31 cellular contexts compared by ENCODE assay signal in genomic region chr14:24176599-24176998, GRCh38. TPM values are rescaled to one million over a fixed set of nuclear protein-coding genes. Genes with fewer than 3 reads are reported as not detected.
"Had no signal": no experiment of that assay in that cellular context is flagged by ENCODE, and none has a peak within 500 bp of the region (broad histone marks: within the 10 kb centered on the region; RNA-seq: fewer than 3 reads in every experiment).

No MANE protein-coding gene starts in this region.

- H3K27ac Mint-ChIP-seq: activated CD4-positive, alpha-beta memory T cell treated with anti-CD3 and anti-CD28 coated beads, Interleukin-2, amount 10 ng/mL, durations not matched to agents 7 days and 5 days; activated CD4-positive, alpha-beta T cell treated with anti-CD3 and anti-CD28 coated beads, Interleukin-2, amount 10 ng/mL, durations not matched to agents 7 days and 5 days; activated naive CD4-positive, alpha-beta T cell treated with anti-CD3 and anti-CD28 coated beads, Interleukin-2, amount 10 ng/mL, durations not matched to agents 7 days and 5 days; natural killer cell; stimulated activated effector memory CD8-positive, alpha-beta T cell treated with anti-CD3 and anti-CD28 coated beads, Interleukin-12 subunit alpha, Interleukin-12 subunit beta, amount 100 ng/mL, for 72 hours had no signal

- DNase-seq: activated CD4-positive, alpha-beta memory T cell treated with anti-CD3 and anti-CD28 coated beads, Interleukin-2, amount 10 ng/mL, durations not matched to agents 7 days and 5 days; activated CD4-positive, alpha-beta T cell treated with anti-CD3 and anti-CD28 coated beads, Interleukin-2, amount 10 ng/mL, durations not matched to agents 7 days and 5 days; activated CD8-positive, alpha-beta memory T cell treated with anti-CD3 and anti-CD28 coated beads, Interleukin-2, amount 50 U/mL, for 48 hours; activated gamma-delta T cell; activated naive CD4-positive, alpha-beta T cell treated with anti-CD3 and anti-CD28 coated beads, Interleukin-2, amount 10 ng/mL, durations not matched to agents 7 days and 5 days; anterior cingulate cortex; dermis blood vessel endothelial cell; effector CD4-positive, alpha-beta T cell; foreskin keratinocyte; heart right ventricle; kidney glomerular epithelial cell; lower lobe of right lung; mesenchymal stem cell; natural killer cell; pancreas; retina; sigmoid colon; small intestine; stimulated activated CD4-positive, alpha-beta T cell treated with anti-CD3 and anti-CD28 coated beads, Interleukin-4, amount 100 ng/mL, for 24 hours; T1000; trophoblast cell; WERI-Rb-1 had no signal

- H3K4me3 Mint-ChIP-seq: activated CD4-positive, alpha-beta memory T cell treated with anti-CD3 and anti-CD28 coated beads, Interleukin-2, amount 10 ng/mL, durations not matched to agents 7 days and 5 days; activated CD4-positive, alpha-beta T cell treated with anti-CD3 and anti-CD28 coated beads, Interleukin-2, amount 10 ng/mL, durations not matched to agents 7 days and 5 days; activated naive CD4-positive, alpha-beta T cell treated with anti-CD3 and anti-CD28 coated beads, Interleukin-2, amount 10 ng/mL, durations not matched to agents 7 days and 5 days; natural killer cell; stimulated activated effector memory CD8-positive, alpha-beta T cell treated with anti-CD3 and anti-CD28 coated beads, Interleukin-12 subunit alpha, Interleukin-12 subunit beta, amount 100 ng/mL, for 72 hours; stimulated activated naive CD8-positive, alpha-beta T cell treated with anti-CD3 and anti-CD28 coated beads, Interleukin-15, Interleukin-2, amounts not matched to agents 100 ng/mL and 50 ng/mL, for 24 hours had no signal

- ATAC-seq: activated CD4-positive, CD25-positive, alpha-beta regulatory T cell treated with anti-CD3 and anti-CD28 coated beads, Interleukin-2, amount 50 U/mL, for 24 hours; foreskin keratinocyte; heart right ventricle; left lung; lower lobe of right lung; natural killer cell; pancreas; stimulated activated effector memory CD8-positive, alpha-beta T cell treated with anti-CD3 and anti-CD28 coated beads, Interleukin-12 subunit alpha, Interleukin-12 subunit beta, amount 100 ng/mL, for 72 hours had no signal

- H3K9me3 Mint-ChIP-seq: activated CD4-positive, alpha-beta memory T cell treated with anti-CD3 and anti-CD28 coated beads, Interleukin-2, amount 10 ng/mL, durations not matched to agents 7 days and 5 days; activated CD4-positive, alpha-beta T cell treated with anti-CD3 and anti-CD28 coated beads, Interleukin-2, amount 10 ng/mL, durations not matched to agents 7 days and 5 days; activated naive CD4-positive, alpha-beta T cell treated with anti-CD3 and anti-CD28 coated beads, Interleukin-2, amount 10 ng/mL, durations not matched to agents 7 days and 5 days; natural killer cell; stimulated activated effector memory CD8-positive, alpha-beta T cell treated with anti-CD3 and anti-CD28 coated beads, Interleukin-12 subunit alpha, Interleukin-12 subunit beta, amount 100 ng/mL, for 72 hours; stimulated activated naive CD8-positive, alpha-beta T cell treated with anti-CD3 and anti-CD28 coated beads, Interleukin-15, Interleukin-2, amounts not matched to agents 100 ng/mL and 50 ng/mL, for 24 hours had no signal

- H3K9me3 ChIP-seq: esophagus muscularis mucosa, heart right ventricle, left lung, lower lobe of right lung, pancreas, prostate gland, sigmoid colon, thoracic aorta had no signal

- H3K27me3 Mint-ChIP-seq: activated CD4-positive, alpha-beta memory T cell treated with anti-CD3 and anti-CD28 coated beads, Interleukin-2, amount 10 ng/mL, durations not matched to agents 7 days and 5 days; activated CD4-positive, alpha-beta T cell treated with anti-CD3 and anti-CD28 coated beads, Interleukin-2, amount 10 ng/mL, durations not matched to agents 7 days and 5 days; activated naive CD4-positive, alpha-beta T cell treated with anti-CD3 and anti-CD28 coated beads, Interleukin-2, amount 10 ng/mL, durations not matched to agents 7 days and 5 days; stimulated activated naive CD8-positive, alpha-beta T cell treated with anti-CD3 and anti-CD28 coated beads, Interleukin-15, Interleukin-2, amounts not matched to agents 100 ng/mL and 50 ng/mL, for 24 hours had no signal

RNA-seq across cellular contexts. Expression of gene TSSK4, which starts 28.9 kb away (rescaled TPM):
- total RNA-seq: bronchial epithelial cell, dermis blood vessel endothelial cell, foreskin keratinocyte, subcutaneous adipose tissue, thoracic aorta had no signal
